8 cellular contexts compared by ENCODE assay signal in the genomic region with DNA sequence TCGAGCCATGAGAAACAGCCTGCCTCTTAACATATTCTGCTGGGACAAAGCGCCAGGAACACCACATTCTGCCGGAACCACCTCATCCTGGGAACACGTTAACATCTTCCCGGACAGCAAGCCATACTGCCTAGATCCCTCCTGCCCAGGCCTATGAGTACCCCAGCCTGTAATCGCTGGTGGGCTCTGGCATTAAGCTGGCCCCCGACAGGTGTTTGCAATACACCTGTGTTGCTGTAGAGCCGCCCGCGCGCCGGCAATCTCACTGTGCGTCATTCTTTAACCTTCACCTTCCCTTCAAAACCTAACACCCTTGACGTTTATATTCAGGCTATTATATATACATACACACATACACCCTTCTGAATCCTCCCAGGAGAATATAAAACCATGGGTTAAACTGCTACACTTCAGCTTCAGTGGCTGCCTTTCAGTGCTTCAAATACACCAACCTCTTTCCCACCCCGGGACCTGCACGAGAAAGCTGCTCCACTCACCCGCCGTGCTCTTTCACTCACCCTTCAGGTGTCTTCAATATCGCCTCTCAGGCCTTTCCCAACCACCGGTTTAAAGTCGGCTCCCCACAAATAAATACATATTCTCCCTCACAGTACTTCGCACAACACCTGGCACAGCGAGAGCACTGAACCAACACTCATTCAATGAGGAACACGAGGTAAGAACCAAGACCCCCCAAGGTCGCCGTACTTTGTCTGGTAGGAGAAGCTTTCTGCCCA. TPM values are rescaled to one million over a fixed set of nuclear protein-coding genes. Genes with fewer than 3 reads are reported as not detected.
DNase-seq lines count a peak whose midpoint lies in the region; ATAC-seq and TF ChIP-seq lines count a peak whose summit lies in the region.

No MANE protein-coding gene starts in this region.

- H3K4me3 ChIP-seq in BJ (ENCODE audit: low read depth, low read length) (peak overlapping the region; percentile 89), MG63 (peak overlapping the region; percentile 100), coronary artery (peak overlapping the region; percentile 97)

- peaks cover 2 to 15% (median 9%) of the 10 kb centered on the region in 5 donors for H3K27me3 Mint-ChIP-seq in naive thymus-derived CD8-positive, alpha-beta T cell

- H3K27ac ChIP-seq in coronary artery: no peak overlapping the region

- H3K27me3 ChIP-seq in BJ (ENCODE audit: control insufficient read depth, insufficient read depth, low read length): no peaks in the 10 kb centered on the region
- no peaks in the 10 kb centered on the region; the same call in 1 of the 2 replicates for H3K27me3 ChIP-seq in MG63

- peak overlapping the region; percentile 47 to 97 (median 90) for H3K27ac Mint-ChIP-seq in naive thymus-derived CD8-positive, alpha-beta T cell

- TF ChIP-seq CTCF in BJ (IDR thresholded peaks at IDR 0.05; ENCODE audit: insufficient read depth, low read depth, low read length): no peak
- TF ChIP-seq CTCF in coronary artery (IDR thresholded peaks at IDR 0.05): no peak

- H3K36me3 ChIP-seq in BJ (ENCODE audit: control insufficient read depth, insufficient read depth, low read length) (no peaks in the 10 kb centered on the region), MG63 (peaks cover 19% of the 10 kb centered on the region)

- H3K4me1 Mint-ChIP-seq in naive thymus-derived CD8-positive, alpha-beta T cell: peaks cover 26 to 38% (median 27%) of the 10 kb centered on the region in 4 donors

- peak overlapping the region; percentile 69 to 95 (median 88) for H3K4me3 Mint-ChIP-seq in naive thymus-derived CD8-positive, alpha-beta T cell

- CTCF ChIA-PET in BJ (lab: Yijun Ruan, JAX): interaction anchor here (0.9 to 2.5 kb wide), 2 partner anchors 14 to 218 kb away, joined by 3 to 11 read pairs; no protein-coding TSS in a partner anchor

- TF ChIP-seq POLR2A in GM18505 (IDR thresholded peaks at IDR 0.05; ENCODE audit: borderline replicate concordance, extremely low read depth, insufficient read depth, insufficient read length): no peak

- DNase-seq in BJ (ENCODE audit: low read depth) (no peak), MG63 (no peak), coronary artery (ENCODE audit: low spot score) (no peak), C1 segment of cervical spinal cord (lab: John Stamatoyannopoulos, UW) (no peak), NCI-H1417 treated with DMSO at 0.1 percent for 48 hours (lab: John Stamatoyannopoulos, UW) (no peak)
- DNase-seq in naive thymus-derived CD8-positive, alpha-beta T cell: peak in 2 of 10 donors; percentile 10 to 16
- DNase-seq in effector CD8-positive, alpha-beta T cell (lab: John Stamatoyannopoulos, UW): no peak

- POLR2A ChIA-PET in BJ (lab: Charles Lee): no interaction called here
- POLR2A ChIA-PET in naive thymus-derived CD8-positive, alpha-beta T cell (lab: Charles Lee): interaction anchor here (0.5 to 2.0 kb wide), 4 partner anchors 10 to 1631 kb away, joined by 3 to 6 read pairs (median 4); no protein-coding TSS in a partner anchor

- no peak for ATAC-seq in naive thymus-derived CD8-positive, alpha-beta T cell
- no peak for ATAC-seq in GM18505 (IDR thresholded peaks at IDR 0.05; ENCODE audit: unreplicated experiment)

- H3K9me3 Mint-ChIP-seq in naive thymus-derived CD8-positive, alpha-beta T cell: no peaks in the 10 kb centered on the region

- H3K9me3 ChIP-seq in MG63: no peaks in the 10 kb centered on the region

- H3K36me3 Mint-ChIP-seq in naive thymus-derived CD8-positive, alpha-beta T cell: peaks cover 0 to 11% (median 0%) of the 10 kb centered on the region in 3 donors

RNA-seq across cellular contexts. Expression of a gene that starts 1.0 kb away (rescaled TPM):
- 19.5 and 29.8 TPM in 2 replicates for polyA plus RNA-seq in BJ (2011; rRNA removed)
- 9.5 and 12.6 TPM in 2 replicates for polyA minus RNA-seq in BJ (2011; rRNA and poly(A)+ RNA removed)
- 20.4 and 39.7 TPM in 2 replicates for total RNA-seq in MG63 (2014; rRNA removed; shearing (Covaris generic); ENCODE audit: low replicate concordance)
- 10 to 100 TPM; 20.6 TPM for total RNA-seq in naive thymus-derived CD8-positive, alpha-beta T cell
- polyA plus RNA-seq in naive thymus-derived CD8-positive, alpha-beta T cell: 10 to 100 TPM in 1 of 3 donors, 1 to 10 TPM in 2; 7.5 to 10.3 (median 9.5) TPM
